In genomic region chr6:134720353-134721094, GRCh38 we compare ENCODE assay signal across 10 cellular contexts.
DNase-seq lines count a peak whose midpoint lies in the region; ATAC-seq and TF ChIP-seq lines count a peak whose summit lies in the region.
"Had no signal": no experiment of that assay in that cellular context is flagged by ENCODE, and none has a peak within 500 bp of the region (broad histone marks: within the 10 kb centered on the region; RNA-seq: fewer than 3 reads in every experiment).

No MANE protein-coding gene starts in this region.

- H4K20me1 ChIP-seq in BLaER1 treated with 17β-estradiol and CSF1 and Interleukin-3, amounts not matched to agents 10 nM and 100 nM: no peaks in the 10 kb centered on the region

- ATAC-seq in GM21367 (IDR thresholded peaks at IDR 0.05; ENCODE audit: unreplicated experiment): no peak
- ATAC-seq: K562; naive thymus-derived CD8-positive, alpha-beta T cell had no signal

- no peak overlapping the region for H4K8ac ChIP-seq in neuronal stem cell (ENCODE audit: low read depth, low read length)

- H2AFZ ChIP-seq in neuronal stem cell (ENCODE audit: low read length): no peak overlapping the region

- H3K14ac ChIP-seq in neuronal stem cell (ENCODE audit: low read length): no peak overlapping the region

- POLR2A ChIA-PET in HEK293T (lab: Yijun Ruan, JAX): no interaction called here

- CTCF ChIA-PET in HEK293T (lab: Yijun Ruan, JAX): interaction anchor here (0.8 kb wide), 1 partner anchor 12 kb away, joined by 3 read pairs; no protein-coding TSS in a partner anchor

- H3K27ac ChIP-seq in BLaER1 treated with 17β-estradiol and CSF1 and Interleukin-3, amounts not matched to agents 10 nM and 100 nM: peak overlapping the region in 6 of 11 experiments; percentile 13 to 80 (median 68); a peak in 11 of 22 replicates
- H3K27ac ChIP-seq in VCaP (peak overlapping the region; percentile 1; the same call in 1 of the 2 replicates), left ventricle myocardium inferior (replicated peaks) (peak overlapping the region; percentile 84), neuronal stem cell (replicated peaks; ENCODE audit: low read length) (no peak overlapping the region)

- no peak overlapping the region for H2AK5ac ChIP-seq in neuronal stem cell (ENCODE audit: low read depth, low read length)

- DNase-seq in left ventricle myocardium inferior (no peak), pulmonary artery endothelial cell (ENCODE audit: low read depth, low spot score) (peak; percentile 85), neuronal stem cell (ENCODE audit: low spot score) (no peak), HEK293T (ENCODE audit: extremely low spot score) (no peak), NCI-H2029 treated with DMSO at 0.1 percent for 48 hours (lab: John Stamatoyannopoulos, UW) (no peak)
- DNase-seq: naive thymus-derived CD8-positive, alpha-beta T cell had no signal

- peak overlapping the region in 5 of 11 experiments; percentile 53 to 83 (median 73); a peak in 10 of 22 replicates for H3K4me2 ChIP-seq in BLaER1 treated with 17β-estradiol and CSF1 and Interleukin-3, amounts not matched to agents 10 nM and 100 nM
- H3K4me2 ChIP-seq in neuronal stem cell (ENCODE audit: insufficient read depth, low read length, poor library complexity, severe bottlenecking): no peak overlapping the region

- H3K27me3 ChIP-seq in BLaER1 treated with 17β-estradiol and CSF1 and Interleukin-3, amounts not matched to agents 10 nM and 100 nM: no peaks in the 10 kb centered on the region
- no peaks in the 10 kb centered on the region for H3K27me3 ChIP-seq in left ventricle myocardium inferior (ENCODE audit: low read depth)
- H3K27me3 ChIP-seq in neuronal stem cell (ENCODE audit: control insufficient read depth in 3 of 3, insufficient read depth in 3 of 3, low read depth in 1 of 3, low read length in 3 of 3): no peaks in the 10 kb centered on the region

- no peaks in the 10 kb centered on the region for H3K36me3 ChIP-seq in BLaER1 treated with 17β-estradiol and CSF1 and Interleukin-3, amounts not matched to agents 10 nM and 100 nM
- H3K36me3 ChIP-seq in left ventricle myocardium inferior (no peaks in the 10 kb centered on the region), neuronal stem cell (replicated peaks in 1 of 2; ENCODE audit: control insufficient read depth in 2 of 2, insufficient read depth in 2 of 2, low read length in 2 of 2) (no peaks in the 10 kb centered on the region)

- H3K18ac ChIP-seq in neuronal stem cell (ENCODE audit: low read length): no peak overlapping the region

- no peak overlapping the region for H3K4me3 ChIP-seq in BLaER1 treated with 17β-estradiol and CSF1 and Interleukin-3, amounts not matched to agents 10 nM and 100 nM
- H3K4me3 ChIP-seq in left ventricle myocardium inferior (no peak overlapping the region), neuronal stem cell (ENCODE audit: low read length in 2 of 2) (no peak overlapping the region)
- H3K4me3 ChIP-seq: K562 had no signal

- H4K91ac ChIP-seq in neuronal stem cell (ENCODE audit: low read depth, low read length, poor library complexity): no peak overlapping the region

- H3K23ac ChIP-seq in neuronal stem cell (ENCODE audit: low read depth, low read length, poor library complexity): no peak overlapping the region

- TF ChIP-seq CTCF in VCaP (conservative IDR thresholded peaks at IDR 0.05) (no peak), left ventricle myocardium inferior (IDR thresholded peaks at IDR 0.05; ENCODE audit: borderline replicate concordance) (no peak)

- peaks cover 10 to 76% (median 29%) of the 10 kb centered on the region in 10 experiments for H3K4me1 ChIP-seq in BLaER1 treated with 17β-estradiol and CSF1 and Interleukin-3, amounts not matched to agents 10 nM and 100 nM
- H3K4me1 ChIP-seq in left ventricle myocardium inferior (peaks cover 64% of the 10 kb centered on the region), neuronal stem cell (ENCODE audit: control insufficient read depth in 2 of 2, insufficient read depth in 1 of 2, low read depth in 1 of 2, low read length in 2 of 2) (no peaks in the 10 kb centered on the region)

- H3K9me3 ChIP-seq in BLaER1 treated with 17β-estradiol and CSF1 and Interleukin-3, amounts not matched to agents 10 nM and 100 nM (replicated peaks in 1 of 11): no peaks in the 10 kb centered on the region
- H3K9me3 ChIP-seq in left ventricle myocardium inferior (replicated peaks): no peaks in the 10 kb centered on the region
- H3K9me3 ChIP-seq in neuronal stem cell (replicated peaks in 1 of 2; ENCODE audit: control insufficient read depth in 2 of 2, insufficient read depth in 1 of 2, low read depth in 1 of 2, low read length in 2 of 2): no peaks in the 10 kb centered on the region

- no peak overlapping the region for H2BK120ac ChIP-seq in neuronal stem cell (ENCODE audit: low read depth, low read length)

- peak overlapping the region in 4 of 11 experiments; percentile 28 to 58 (median 47); a peak in 8 of 22 replicates for H3K9ac ChIP-seq in BLaER1 treated with 17β-estradiol and CSF1 and Interleukin-3, amounts not matched to agents 10 nM and 100 nM
- no peak overlapping the region for H3K9ac ChIP-seq in neuronal stem cell (ENCODE audit: low read depth, low read length, poor library complexity)

- H3K4ac ChIP-seq in neuronal stem cell (ENCODE audit: low read length): no peak overlapping the region

- no peaks in the 10 kb centered on the region for H3K79me1 ChIP-seq in neuronal stem cell (ENCODE audit: low read depth, low read length)

- H2BK12ac ChIP-seq in neuronal stem cell (ENCODE audit: low read length): no peak overlapping the region

- WGBS in neuronal stem cell (ENCODE audit: extremely low coverage in 2 of 2, insufficient read length in 2 of 2, insufficient replicate concordance in 1 of 2), 2 donors: no CpG with 5 or more reads among the region's 5 CpGs

- intact Hi-C loops in left ventricle myocardium inferior (cut with micrococcal nuclease): no loop called here

- no peak overlapping the region for H2BK15ac ChIP-seq in neuronal stem cell (ENCODE audit: low read length)

- no peak overlapping the region for H2BK5ac ChIP-seq in neuronal stem cell (ENCODE audit: low read length)

TF ChIP-seq in HEK293T, 16 proteins besides CTCF, POLR2A, EP300 and RAD21:
- no peak for TF ChIP-seq BHLHE40 (IDR thresholded peaks at IDR 0.05; ENCODE audit: borderline replicate concordance)
- no peak for TF ChIP-seq SP1 (IDR thresholded peaks at IDR 0.05)
- TF ChIP-seq ZNF384 (IDR thresholded peaks at IDR 0.05): no peak
- no peak for TF ChIP-seq NFRKB (IDR thresholded peaks at IDR 0.05)
- no peak for TF ChIP-seq FOXM1 (IDR thresholded peaks at IDR 0.05; ENCODE audit: borderline replicate concordance)
- no peak for TF ChIP-seq ARNT (IDR thresholded peaks at IDR 0.05)
- no peak for TF ChIP-seq FOXK2 (IDR thresholded peaks at IDR 0.05)
- TF ChIP-seq PKNOX1 (IDR thresholded peaks at IDR 0.05): no peak
- TF ChIP-seq FOXA1 (IDR thresholded peaks at IDR 0.05): no peak
- no peak for TF ChIP-seq TARDBP (IDR thresholded peaks at IDR 0.05)
- no peak for TF ChIP-seq HDGF (IDR thresholded peaks at IDR 0.05; ENCODE audit: borderline replicate concordance)
- no peak for TF ChIP-seq CTBP1 (IDR thresholded peaks at IDR 0.05; ENCODE audit: borderline replicate concordance)
- no peak for TF ChIP-seq LEF1 (IDR thresholded peaks at IDR 0.05; ENCODE audit: borderline replicate concordance)
- TF ChIP-seq SUZ12 (IDR thresholded peaks at IDR 0.05): no peak
- no peak for TF ChIP-seq ELF4 (IDR thresholded peaks at IDR 0.05)
- no peak for TF ChIP-seq L3MBTL2 (conservative IDR thresholded peaks at IDR 0.05)
